Comparison of ENCODE assay signal across 2 cellular contexts in the genomic region with DNA sequence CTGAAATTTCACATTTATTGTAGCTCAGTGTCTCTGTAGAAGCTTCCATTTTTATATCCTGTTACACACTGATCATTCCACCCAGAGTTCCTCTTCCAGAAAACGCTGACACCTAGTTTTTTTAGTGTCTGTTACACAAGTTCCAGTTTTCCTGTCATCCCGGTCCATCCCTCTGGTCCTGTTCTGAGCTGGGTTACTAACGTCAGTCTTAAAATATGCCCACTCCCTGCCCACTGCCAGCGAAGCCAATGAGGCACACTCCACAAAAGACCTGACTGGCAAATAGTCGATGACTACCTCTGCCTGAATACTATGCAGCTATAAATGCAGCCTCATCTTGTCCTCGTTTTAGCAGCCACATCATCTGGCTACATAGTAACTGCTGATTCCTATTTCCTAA.
TF ChIP-seq lines count a peak whose summit lies in the region.

No MANE protein-coding gene starts in this region.

TF ChIP-seq in HepG2, 621 proteins besides CTCF, POLR2A, EP300 and RAD21:
- TF ChIP-seq MAFK (conservative IDR thresholded peaks at IDR 0.05 in 1 of 2, IDR thresholded peaks at IDR 0.05 in 1 of 2; ENCODE audit: low read length in 2 of 2) (peak; percentile 44 to 81; a peak in 3 of 4 replicates), MAFF (IDR thresholded peaks at IDR 0.05; ENCODE audit: low read depth, low read length) (peak; percentile 73), ARNT (IDR thresholded peaks at IDR 0.05) (no peak), KLF12 (CRISPR knock-in tag; IDR thresholded peaks at IDR 0.05; ENCODE audit: borderline replicate concordance) (no peak)
- TF ChIP-seq, protein P1, sequence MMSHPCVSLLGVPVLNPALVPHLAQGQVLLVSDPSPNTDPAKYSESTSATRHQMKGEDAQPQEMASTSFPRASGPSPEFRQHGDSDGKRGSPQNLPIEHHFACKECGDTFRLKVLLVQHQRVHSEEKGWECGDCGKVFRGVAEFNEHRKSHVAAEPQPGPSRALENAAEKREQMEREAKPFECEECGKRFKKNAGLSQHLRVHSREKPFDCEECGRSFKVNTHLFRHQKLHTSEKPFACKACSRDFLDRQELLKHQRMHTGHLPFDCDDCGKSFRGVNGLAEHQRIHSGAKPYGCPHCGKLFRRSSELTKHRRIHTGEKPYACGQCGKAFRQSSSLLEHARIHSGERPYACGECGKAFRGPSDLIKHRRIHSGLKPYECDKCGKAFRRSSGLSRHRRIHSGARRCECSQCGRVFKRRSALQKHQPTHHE (CRISPR knock-in tag; IDR thresholded peaks at IDR 0.05; ENCODE audit: borderline replicate concordance): no peak
- TF ChIP-seq, protein P2, sequence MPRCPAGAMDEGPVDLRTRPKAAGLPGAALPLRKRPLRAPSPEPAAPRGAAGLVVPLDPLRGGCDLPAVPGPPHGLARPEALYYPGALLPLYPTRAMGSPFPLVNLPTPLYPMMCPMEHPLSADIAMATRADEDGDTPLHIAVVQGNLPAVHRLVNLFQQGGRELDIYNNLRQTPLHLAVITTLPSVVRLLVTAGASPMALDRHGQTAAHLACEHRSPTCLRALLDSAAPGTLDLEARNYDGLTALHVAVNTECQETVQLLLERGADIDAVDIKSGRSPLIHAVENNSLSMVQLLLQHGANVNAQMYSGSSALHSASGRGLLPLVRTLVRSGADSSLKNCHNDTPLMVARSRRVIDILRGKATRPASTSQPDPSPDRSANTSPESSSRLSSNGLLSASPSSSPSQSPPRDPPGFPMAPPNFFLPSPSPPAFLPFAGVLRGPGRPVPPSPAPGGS (CRISPR knock-in tag; IDR thresholded peaks at IDR 0.05): no peak
- TF ChIP-seq, protein P3, sequence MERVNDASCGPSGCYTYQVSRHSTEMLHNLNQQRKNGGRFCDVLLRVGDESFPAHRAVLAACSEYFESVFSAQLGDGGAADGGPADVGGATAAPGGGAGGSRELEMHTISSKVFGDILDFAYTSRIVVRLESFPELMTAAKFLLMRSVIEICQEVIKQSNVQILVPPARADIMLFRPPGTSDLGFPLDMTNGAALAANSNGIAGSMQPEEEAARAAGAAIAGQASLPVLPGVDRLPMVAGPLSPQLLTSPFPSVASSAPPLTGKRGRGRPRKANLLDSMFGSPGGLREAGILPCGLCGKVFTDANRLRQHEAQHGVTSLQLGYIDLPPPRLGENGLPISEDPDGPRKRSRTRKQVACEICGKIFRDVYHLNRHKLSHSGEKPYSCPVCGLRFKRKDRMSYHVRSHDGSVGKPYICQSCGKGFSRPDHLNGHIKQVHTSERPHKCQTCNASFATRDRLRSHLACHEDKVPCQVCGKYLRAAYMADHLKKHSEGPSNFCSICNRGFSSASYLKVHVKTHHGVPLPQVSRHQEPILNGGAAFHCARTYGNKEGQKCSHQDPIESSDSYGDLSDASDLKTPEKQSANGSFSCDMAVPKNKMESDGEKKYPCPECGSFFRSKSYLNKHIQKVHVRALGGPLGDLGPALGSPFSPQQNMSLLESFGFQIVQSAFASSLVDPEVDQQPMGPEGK (CRISPR knock-in tag; IDR thresholded peaks at IDR 0.05): no peak

TF ChIP-seq in K562, 482 proteins besides CTCF, POLR2A, EP300 and RAD21:
- TF ChIP-seq CCAR2 (IDR thresholded peaks at IDR 0.05; ENCODE audit: low read depth, low read length): no peak
- TF ChIP-seq, protein P4, sequence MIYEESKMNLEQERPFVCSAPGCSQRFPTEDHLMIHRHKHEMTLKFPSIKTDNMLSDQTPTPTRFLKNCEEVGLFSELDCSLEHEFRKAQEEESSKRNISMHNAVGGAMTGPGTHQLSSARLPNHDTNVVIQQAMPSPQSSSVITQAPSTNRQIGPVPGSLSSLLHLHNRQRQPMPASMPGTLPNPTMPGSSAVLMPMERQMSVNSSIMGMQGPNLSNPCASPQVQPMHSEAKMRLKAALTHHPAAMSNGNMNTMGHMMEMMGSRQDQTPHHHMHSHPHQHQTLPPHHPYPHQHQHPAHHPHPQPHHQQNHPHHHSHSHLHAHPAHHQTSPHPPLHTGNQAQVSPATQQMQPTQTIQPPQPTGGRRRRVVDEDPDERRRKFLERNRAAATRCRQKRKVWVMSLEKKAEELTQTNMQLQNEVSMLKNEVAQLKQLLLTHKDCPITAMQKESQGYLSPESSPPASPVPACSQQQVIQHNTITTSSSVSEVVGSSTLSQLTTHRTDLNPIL (CRISPR knock-in tag; IDR thresholded peaks at IDR 0.05): no peak
- TF ChIP-seq SAFB (IDR thresholded peaks at IDR 0.05; ENCODE audit: borderline replicate concordance, low read depth, low read length): no peak
- peak; percentile 87 for TF ChIP-seq ZNF316 (IDR thresholded peaks at IDR 0.05)
- TF ChIP-seq CBFA2T3 (IDR thresholded peaks at IDR 0.05): no peak
- no peak for TF ChIP-seq RUNX1 (IDR thresholded peaks at IDR 0.05; ENCODE audit: low read depth)
- TF ChIP-seq, protein P5, sequence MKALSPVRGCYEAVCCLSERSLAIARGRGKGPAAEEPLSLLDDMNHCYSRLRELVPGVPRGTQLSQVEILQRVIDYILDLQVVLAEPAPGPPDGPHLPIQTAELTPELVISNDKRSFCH (CRISPR knock-in tag; IDR thresholded peaks at IDR 0.05): no peak
- TF ChIP-seq, protein P5 (tag; IDR thresholded peaks at IDR 0.05): no peak
- no peak for TF ChIP-seq CHCHD3 (CRISPR knock-in tag; IDR thresholded peaks at IDR 0.05)
- TF ChIP-seq WHSC1 (IDR thresholded peaks at IDR 0.05; ENCODE audit: low read length): no peak
- no peak for TF ChIP-seq E2F3 (CRISPR knock-in tag; IDR thresholded peaks at IDR 0.05)
- no peak for TF ChIP-seq SAP30 (IDR thresholded peaks at IDR 0.05; ENCODE audit: borderline replicate concordance, insufficient read depth, low read depth, low read length, poor library complexity, severe bottlenecking)
- no peak for TF ChIP-seq ZNF197 (CRISPR knock-in tag; IDR thresholded peaks at IDR 0.05; ENCODE audit: low read depth)
- TF ChIP-seq U2AF1 (optimal IDR thresholded peaks at IDR 0.05; ENCODE audit: low read depth, low read length): no peak
- TF ChIP-seq ZKSCAN3 (CRISPR knock-in tag; IDR thresholded peaks at IDR 0.05): no peak
- TF ChIP-seq SMARCC2 (IDR thresholded peaks at IDR 0.05; ENCODE audit: low read depth): no peak
- TF ChIP-seq ZNF274 (IDR thresholded peaks at IDR 0.05; ENCODE audit: borderline replicate concordance, low read depth, low read length): no peak
- TF ChIP-seq C11orf30 (IDR thresholded peaks at IDR 0.05; ENCODE audit: low read depth): peak; percentile 76
- TF ChIP-seq MAFG (tag; conservative IDR thresholded peaks at IDR 0.05): peak; percentile 76
- no peak for TF ChIP-seq XRCC4 (IDR thresholded peaks at IDR 0.05; ENCODE audit: extremely low read depth, insufficient read depth, insufficient read length)
- no peak for TF ChIP-seq TAF1 (IDR thresholded peaks at IDR 0.05; ENCODE audit: control insufficient read depth, extremely low read depth, insufficient read depth, low read length, severe bottlenecking)
- TF ChIP-seq IRF2 (CRISPR knock-in tag; IDR thresholded peaks at IDR 0.05): no peak
- TF ChIP-seq KDM1A (IDR thresholded peaks at IDR 0.05): no peak
- TF ChIP-seq XRCC5 (IDR thresholded peaks at IDR 0.05; ENCODE audit: low read depth, low read length): no peak
- TF ChIP-seq RBM15 (IDR thresholded peaks at IDR 0.05; ENCODE audit: insufficient read depth, low read length): no peak
- no peak for TF ChIP-seq ZNF174 (CRISPR knock-in tag; IDR thresholded peaks at IDR 0.05)
- no peak for TF ChIP-seq CBX3 (IDR thresholded peaks at IDR 0.05; ENCODE audit: borderline replicate concordance in 1 of 2, low read length in 2 of 2)
- TF ChIP-seq, protein P6, sequence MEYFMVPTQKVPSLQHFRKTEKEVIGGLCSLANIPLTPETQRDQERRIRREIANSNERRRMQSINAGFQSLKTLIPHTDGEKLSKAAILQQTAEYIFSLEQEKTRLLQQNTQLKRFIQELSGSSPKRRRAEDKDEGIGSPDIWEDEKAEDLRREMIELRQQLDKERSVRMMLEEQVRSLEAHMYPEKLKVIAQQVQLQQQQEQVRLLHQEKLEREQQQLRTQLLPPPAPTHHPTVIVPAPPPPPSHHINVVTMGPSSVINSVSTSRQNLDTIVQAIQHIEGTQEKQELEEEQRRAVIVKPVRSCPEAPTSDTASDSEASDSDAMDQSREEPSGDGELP (CRISPR knock-in tag; IDR thresholded peaks at IDR 0.05; ENCODE audit: borderline replicate concordance): no peak
- TF ChIP-seq MAFF (IDR thresholded peaks at IDR 0.05; ENCODE audit: low read length): peak; percentile 74
- TF ChIP-seq ZNF699 (CRISPR knock-in tag; IDR thresholded peaks at IDR 0.05; ENCODE audit: insufficient replicate concordance): no peak
- TF ChIP-seq, protein P7, sequence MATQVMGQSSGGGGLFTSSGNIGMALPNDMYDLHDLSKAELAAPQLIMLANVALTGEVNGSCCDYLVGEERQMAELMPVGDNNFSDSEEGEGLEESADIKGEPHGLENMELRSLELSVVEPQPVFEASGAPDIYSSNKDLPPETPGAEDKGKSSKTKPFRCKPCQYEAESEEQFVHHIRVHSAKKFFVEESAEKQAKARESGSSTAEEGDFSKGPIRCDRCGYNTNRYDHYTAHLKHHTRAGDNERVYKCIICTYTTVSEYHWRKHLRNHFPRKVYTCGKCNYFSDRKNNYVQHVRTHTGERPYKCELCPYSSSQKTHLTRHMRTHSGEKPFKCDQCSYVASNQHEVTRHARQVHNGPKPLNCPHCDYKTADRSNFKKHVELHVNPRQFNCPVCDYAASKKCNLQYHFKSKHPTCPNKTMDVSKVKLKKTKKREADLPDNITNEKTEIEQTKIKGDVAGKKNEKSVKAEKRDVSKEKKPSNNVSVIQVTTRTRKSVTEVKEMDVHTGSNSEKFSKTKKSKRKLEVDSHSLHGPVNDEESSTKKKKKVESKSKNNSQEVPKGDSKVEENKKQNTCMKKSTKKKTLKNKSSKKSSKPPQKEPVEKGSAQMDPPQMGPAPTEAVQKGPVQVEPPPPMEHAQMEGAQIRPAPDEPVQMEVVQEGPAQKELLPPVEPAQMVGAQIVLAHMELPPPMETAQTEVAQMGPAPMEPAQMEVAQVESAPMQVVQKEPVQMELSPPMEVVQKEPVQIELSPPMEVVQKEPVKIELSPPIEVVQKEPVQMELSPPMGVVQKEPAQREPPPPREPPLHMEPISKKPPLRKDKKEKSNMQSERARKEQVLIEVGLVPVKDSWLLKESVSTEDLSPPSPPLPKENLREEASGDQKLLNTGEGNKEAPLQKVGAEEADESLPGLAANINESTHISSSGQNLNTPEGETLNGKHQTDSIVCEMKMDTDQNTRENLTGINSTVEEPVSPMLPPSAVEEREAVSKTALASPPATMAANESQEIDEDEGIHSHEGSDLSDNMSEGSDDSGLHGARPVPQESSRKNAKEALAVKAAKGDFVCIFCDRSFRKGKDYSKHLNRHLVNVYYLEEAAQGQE (CRISPR knock-in tag; IDR thresholded peaks at IDR 0.05; ENCODE audit: low read depth): no peak
- no peak for TF ChIP-seq RNF2 (IDR thresholded peaks at IDR 0.05)
- no peak for TF ChIP-seq PRMT5 (CRISPR knock-in tag; IDR thresholded peaks at IDR 0.05)
- TF ChIP-seq, protein P8, sequence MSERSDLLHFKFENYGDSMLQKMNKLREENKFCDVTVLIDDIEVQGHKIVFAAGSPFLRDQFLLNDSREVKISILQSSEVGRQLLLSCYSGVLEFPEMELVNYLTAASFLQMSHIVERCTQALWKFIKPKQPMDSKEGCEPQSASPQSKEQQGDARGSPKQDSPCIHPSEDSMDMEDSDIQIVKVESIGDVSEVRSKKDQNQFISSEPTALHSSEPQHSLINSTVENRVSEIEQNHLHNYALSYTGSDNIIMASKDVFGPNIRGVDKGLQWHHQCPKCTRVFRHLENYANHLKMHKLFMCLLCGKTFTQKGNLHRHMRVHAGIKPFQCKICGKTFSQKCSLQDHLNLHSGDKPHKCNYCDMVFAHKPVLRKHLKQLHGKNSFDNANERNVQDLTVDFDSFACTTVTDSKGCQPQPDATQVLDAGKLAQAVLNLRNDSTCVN (CRISPR knock-in tag; IDR thresholded peaks at IDR 0.05): no peak
- peak; percentile 69 for TF ChIP-seq MAFK (IDR thresholded peaks at IDR 0.05; ENCODE audit: low read length)
- TF ChIP-seq, protein P9, sequence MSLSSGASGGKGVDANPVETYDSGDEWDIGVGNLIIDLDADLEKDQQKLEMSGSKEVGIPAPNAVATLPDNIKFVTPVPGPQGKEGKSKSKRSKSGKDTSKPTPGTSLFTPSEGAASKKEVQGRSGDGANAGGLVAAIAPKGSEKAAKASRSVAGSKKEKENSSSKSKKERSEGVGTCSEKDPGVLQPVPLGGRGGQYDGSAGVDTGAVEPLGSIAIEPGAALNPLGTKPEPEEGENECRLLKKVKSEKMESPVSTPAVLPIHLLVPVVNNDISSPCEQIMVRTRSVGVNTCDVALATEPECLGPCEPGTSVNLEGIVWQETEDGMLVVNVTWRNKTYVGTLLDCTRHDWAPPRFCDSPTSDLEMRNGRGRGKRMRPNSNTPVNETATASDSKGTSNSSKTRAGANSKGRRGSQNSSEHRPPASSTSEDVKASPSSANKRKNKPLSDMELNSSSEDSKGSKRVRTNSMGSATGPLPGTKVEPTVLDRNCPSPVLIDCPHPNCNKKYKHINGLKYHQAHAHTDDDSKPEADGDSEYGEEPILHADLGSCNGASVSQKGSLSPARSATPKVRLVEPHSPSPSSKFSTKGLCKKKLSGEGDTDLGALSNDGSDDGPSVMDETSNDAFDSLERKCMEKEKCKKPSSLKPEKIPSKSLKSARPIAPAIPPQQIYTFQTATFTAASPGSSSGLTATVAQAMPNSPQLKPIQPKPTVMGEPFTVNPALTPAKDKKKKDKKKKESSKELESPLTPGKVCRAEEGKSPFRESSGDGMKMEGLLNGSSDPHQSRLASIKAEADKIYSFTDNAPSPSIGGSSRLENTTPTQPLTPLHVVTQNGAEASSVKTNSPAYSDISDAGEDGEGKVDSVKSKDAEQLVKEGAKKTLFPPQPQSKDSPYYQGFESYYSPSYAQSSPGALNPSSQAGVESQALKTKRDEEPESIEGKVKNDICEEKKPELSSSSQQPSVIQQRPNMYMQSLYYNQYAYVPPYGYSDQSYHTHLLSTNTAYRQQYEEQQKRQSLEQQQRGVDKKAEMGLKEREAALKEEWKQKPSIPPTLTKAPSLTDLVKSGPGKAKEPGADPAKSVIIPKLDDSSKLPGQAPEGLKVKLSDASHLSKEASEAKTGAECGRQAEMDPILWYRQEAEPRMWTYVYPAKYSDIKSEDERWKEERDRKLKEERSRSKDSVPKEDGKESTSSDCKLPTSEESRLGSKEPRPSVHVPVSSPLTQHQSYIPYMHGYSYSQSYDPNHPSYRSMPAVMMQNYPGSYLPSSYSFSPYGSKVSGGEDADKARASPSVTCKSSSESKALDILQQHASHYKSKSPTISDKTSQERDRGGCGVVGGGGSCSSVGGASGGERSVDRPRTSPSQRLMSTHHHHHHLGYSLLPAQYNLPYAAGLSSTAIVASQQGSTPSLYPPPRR (CRISPR knock-in tag; IDR thresholded peaks at IDR 0.05; ENCODE audit: borderline replicate concordance): no peak
- no peak for TF ChIP-seq POLR2AphosphoS2 (IDR thresholded peaks at IDR 0.05; ENCODE audit: low read length)
- no peak for TF ChIP-seq ESRRB (CRISPR knock-in tag; IDR thresholded peaks at IDR 0.05; ENCODE audit: borderline replicate concordance)
- TF ChIP-seq DIDO1 (tag; IDR thresholded peaks at IDR 0.05; ENCODE audit: low read depth): no peak
TF ChIP-seq in K562: peak in this region for 5.
